ENCODE assay signal across 8 cellular contexts in the genomic region with DNA sequence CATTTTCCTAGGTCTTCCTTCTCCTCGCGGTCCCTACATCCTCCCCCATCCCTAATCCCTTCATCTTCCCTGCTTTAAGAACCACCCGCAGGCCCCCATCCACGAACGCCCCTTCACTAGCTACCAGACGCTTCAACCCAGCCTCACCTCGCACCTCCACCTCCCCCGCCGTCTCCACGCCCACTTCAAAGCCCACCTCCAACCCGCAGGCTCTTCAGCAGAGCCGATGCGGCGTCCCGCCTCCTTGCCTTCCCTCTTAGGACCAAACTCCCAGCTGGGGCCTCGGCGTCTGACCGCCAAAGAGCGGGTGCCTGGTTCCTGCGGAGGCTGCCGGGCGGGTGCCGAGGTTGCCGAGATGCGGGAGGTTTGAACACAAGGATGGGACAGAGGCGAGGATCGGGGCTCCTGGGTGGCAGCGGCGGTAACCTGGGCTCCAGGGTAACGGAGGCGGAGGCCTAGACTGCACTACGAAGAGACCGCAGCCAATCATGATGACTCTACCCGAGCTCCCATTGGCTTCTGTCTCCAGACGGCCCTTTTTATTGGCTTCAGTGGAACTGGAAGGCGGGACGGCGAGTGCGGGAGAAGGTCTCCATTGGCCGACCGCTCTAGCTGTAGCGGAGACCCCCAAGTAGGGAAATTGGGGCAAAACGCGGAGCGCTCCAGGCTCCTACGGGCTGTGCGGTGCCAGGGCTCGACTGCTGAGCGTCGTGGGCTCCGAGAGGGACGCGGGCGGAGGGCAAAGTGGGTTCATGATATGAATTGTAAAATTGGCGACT. TPM values are rescaled to one million over a fixed set of nuclear protein-coding genes. Genes with fewer than 3 reads are reported as not detected.
DNase-seq lines count a peak whose midpoint lies in the region; ATAC-seq and TF ChIP-seq lines count a peak whose summit lies in the region.

LCA5 (minus strand) TSS at position 462 of the 779 bp plus-strand sequence. CDS start 18,536 bp downstream, outside the sequence.

- TF ChIP-seq POLR2A in gastroesophageal sphincter (IDR thresholded peaks at IDR 0.05) = peak; percentile 38 to 46

- H3K4me3 ChIP-seq in LNCaP clone FGC (ENCODE audit: low read depth, low read length) (peak within 1 kb of the TSS; percentile 63), gastroesophageal sphincter (peak within 1 kb of the TSS; percentile 71 to 87), neuron (ENCODE audit: low read length) (peak within 1 kb of the TSS; percentile 94), stomach smooth muscle (ENCODE audit: low read length in 2 of 2) (peak within 1 kb of the TSS; percentile 83 to 92)

- H2AFZ ChIP-seq in neuron (ENCODE audit: low read depth, low read length) = peak within 1 kb of the TSS; percentile 68

- peak; percentile 68 for DNase-seq in GOT3 (lab: John Stamatoyannopoulos, UW)
- DNase-seq in LNCaP clone FGC (ENCODE audit: low read depth) = peak; percentile 85
- DNase-seq in SHP77 (lab: John Stamatoyannopoulos, UW) = peak; percentile 98
- DNase-seq in activated naive CD4-positive, alpha-beta T cell treated with Interleukin-2 at 50 U/mL for 16 hours = peak; percentile 76

- H3K27ac ChIP-seq in gastroesophageal sphincter = peak within 1 kb of the TSS; percentile 88 to 92 (median 90)
- peak within 1 kb of the TSS; percentile 86 for H3K27ac ChIP-seq in stomach smooth muscle (ENCODE audit: low read length)

- H3K4me1 ChIP-seq in ES-I3 (ENCODE audit: insufficient read depth, low read length) (no peaks in the 10 kb centered on the region), gastroesophageal sphincter (peaks cover 0 to 39% (median 6%) of the 10 kb centered on the region in 3 donors), neuron (ENCODE audit: insufficient read depth, low read length) (peaks cover 17% of the 10 kb centered on the region), stomach smooth muscle (ENCODE audit: control insufficient read depth, insufficient read depth, low read length) (peaks cover 3% of the 10 kb centered on the region)

- no peak for TF ChIP-seq EP300 in gastroesophageal sphincter (IDR thresholded peaks at IDR 0.05)

- ATAC-seq in gastroesophageal sphincter = peak; percentile 98

- H3K27me3 ChIP-seq in gastroesophageal sphincter (no peaks in the 10 kb centered on the region), neuron (ENCODE audit: insufficient read depth, low read length) (no peaks in the 10 kb centered on the region), stomach smooth muscle (ENCODE audit: control insufficient read depth in 1 of 2, insufficient read depth in 2 of 2, low read length in 2 of 2) (no peaks in the 10 kb centered on the region)

- 1 to 3% methylated on average over 22 to 29 of the region's 55 CpGs for WGBS in gastroesophageal sphincter (ENCODE audit: low coverage in 1 of 2), 2 donors

- no peaks in the 10 kb centered on the region for H3K36me3 ChIP-seq in ES-I3 (ENCODE audit: insufficient read depth, low read length)
- H3K36me3 ChIP-seq in gastroesophageal sphincter = peaks cover 0 to 3% of the 10 kb centered on the region in 2 donors
- H3K36me3 ChIP-seq in neuron (ENCODE audit: insufficient read depth, low read length) = no peaks in the 10 kb centered on the region
- H3K36me3 ChIP-seq in stomach smooth muscle (ENCODE audit: control insufficient read depth in 2 of 2, insufficient read depth in 2 of 2, low read length in 2 of 2) = no peaks in the 10 kb centered on the region

- H3K9ac ChIP-seq in ES-I3 (ENCODE audit: low read depth, low read length) (peak within 1 kb of the TSS; percentile 87), stomach smooth muscle (ENCODE audit: low read length in 2 of 2) (peak within 1 kb of the TSS; percentile 77 to 82)

- H3K9me3 ChIP-seq in ES-I3 (ENCODE audit: control insufficient read depth, insufficient read depth, low read length) = no peaks in the 10 kb centered on the region
- no peaks in the 10 kb centered on the region for H3K9me3 ChIP-seq in gastroesophageal sphincter
- H3K9me3 ChIP-seq in neuron (ENCODE audit: low read length) = no peaks in the 10 kb centered on the region
- H3K9me3 ChIP-seq in stomach smooth muscle (ENCODE audit: control insufficient read depth in 2 of 2, low read length in 2 of 2) = no peaks in the 10 kb centered on the region

- TF ChIP-seq CTCF in LNCaP clone FGC (IDR thresholded peaks at IDR 0.05; ENCODE audit: control insufficient read depth, extremely low read depth, insufficient read depth) = no peak
- no peak for TF ChIP-seq CTCF in gastroesophageal sphincter (IDR thresholded peaks at IDR 0.05)

RNA-seq across cellular contexts. Expression of gene LCA5, which starts in this region (rescaled TPM):
- 10 to 100 TPM in 2 of 4 donors, 1 to 10 TPM in 2; 6.8 to 11.8 (median 9.5) TPM for total RNA-seq in gastroesophageal sphincter

Comparison
In these comparisons a context has a peak if more than half of its experiments do, and no peak if none do; other contexts are left out.
1. Peak in every context shown above with its lines: DNase-seq, ATAC-seq, H3K4me3 ChIP-seq and H3K27ac ChIP-seq.